In genomic region chr11:17369094-17369493, GRCh38 we compare ENCODE assay signal across 25 cellular contexts. TPM values are rescaled to one million over a fixed set of nuclear protein-coding genes. Genes with fewer than 3 reads are reported as not detected.
"Had no signal": no experiment of that assay in that cellular context is flagged by ENCODE, and none has a peak within 500 bp of the region (broad histone marks: within the 10 kb centered on the region; RNA-seq: fewer than 3 reads in every experiment).

No MANE protein-coding gene starts in this region.

- DNase-seq: activated CD4-positive, CD25-positive, alpha-beta regulatory T cell; activated CD8-positive, alpha-beta memory T cell treated with anti-CD3 and anti-CD28 coated beads, Interleukin-2, amount 50 U/mL, for 48 hours; activated CD8-positive, alpha-beta T cell treated with anti-CD3 and anti-CD28 coated beads for 36 hours; activated gamma-delta T cell treated with Interleukin-2 at 50 U/mL for 16 hours; activated naive CD4-positive, alpha-beta T cell treated with anti-CD3 and anti-CD28 coated beads, Interleukin-2, amount 10 ng/mL, durations not matched to agents 7 days and 5 days; activated naive CD8-positive, alpha-beta T cell treated with anti-CD3 and anti-CD28 coated beads for 36 hours; activated T-cell treated with anti-CD3 and anti-CD28 coated beads, Interleukin-2, amount 50 U/mL, for 1 hour; cerebellar nuclear complex; MG63; MV-4-11; NCI-H1105; NCI-H1436; NCI-H1694 treated with DMSO at 0.1 percent for 48 hours; NCI-H2029 treated with DMSO at 0.1 percent for 48 hours; NCI-H2171; NCI-H2227 treated with DMSO at 0.1 percent for 48 hours; NCI-H446 treated with DMSO at 0.1 percent for 48 hours; NCI-H524 treated with DMSO at 0.1 percent for 48 hours; NCI-H748 treated with DMSO at 0.1 percent for 48 hours; PC-3; SHP77; T-helper 17 cell had no signal

- H3K27me3 Mint-ChIP-seq: activated CD8-positive, alpha-beta T cell treated with anti-CD3 and anti-CD28 coated beads for 36 hours; activated naive CD4-positive, alpha-beta T cell treated with anti-CD3 and anti-CD28 coated beads, Interleukin-2, amount 10 ng/mL, durations not matched to agents 7 days and 5 days; activated naive CD8-positive, alpha-beta T cell treated with anti-CD3 and anti-CD28 coated beads for 36 hours; activated T-helper 17 cell treated with anti-CD3 and anti-CD28 coated beads, Interleukin-2, amount 50 U/mL, for 72 hours; T-helper 17 cell had no signal

- H3K27ac Mint-ChIP-seq: activated CD8-positive, alpha-beta T cell treated with anti-CD3 and anti-CD28 coated beads for 36 hours; activated naive CD4-positive, alpha-beta T cell treated with anti-CD3 and anti-CD28 coated beads, Interleukin-2, amount 10 ng/mL, durations not matched to agents 7 days and 5 days; activated naive CD8-positive, alpha-beta T cell treated with anti-CD3 and anti-CD28 coated beads for 36 hours; activated T-helper 17 cell treated with anti-CD3 and anti-CD28 coated beads, Interleukin-2, amount 50 U/mL, for 72 hours; T-helper 17 cell had no signal

- ATAC-seq: activated CD8-positive, alpha-beta T cell treated with anti-CD3 and anti-CD28 coated beads for 36 hours; PC-3; T-helper 17 cell had no signal

- H3K4me1 ChIP-seq: SJSA1 had no signal

- H3K4me1 Mint-ChIP-seq: activated naive CD4-positive, alpha-beta T cell treated with anti-CD3 and anti-CD28 coated beads, Interleukin-2, amount 10 ng/mL, durations not matched to agents 7 days and 5 days; activated T-helper 17 cell treated with anti-CD3 and anti-CD28 coated beads, Interleukin-2, amount 50 U/mL, for 72 hours; T-helper 17 cell had no signal

- H3K27ac ChIP-seq: SJSA1, VCaP had no signal

- H3K27me3 ChIP-seq: MG63, SJSA1 had no signal

- H3K4me3 Mint-ChIP-seq: activated CD8-positive, alpha-beta T cell treated with anti-CD3 and anti-CD28 coated beads for 36 hours; activated naive CD4-positive, alpha-beta T cell treated with anti-CD3 and anti-CD28 coated beads, Interleukin-2, amount 10 ng/mL, durations not matched to agents 7 days and 5 days; activated naive CD8-positive, alpha-beta T cell treated with anti-CD3 and anti-CD28 coated beads for 36 hours; activated T-helper 17 cell treated with anti-CD3 and anti-CD28 coated beads, Interleukin-2, amount 50 U/mL, for 72 hours; T-helper 17 cell had no signal

RNA-seq across cellular contexts. Expression of gene KCNJ11, which starts 19.4 kb away (rescaled TPM):
- total RNA-seq: SJSA1 had no signal
